1 cellular context compared by ENCODE assay signal in genomic region chr20:35307666-35308653, GRCh38.
TF ChIP-seq lines count a peak whose summit lies in the region.

No MANE protein-coding gene starts in this region.

TF ChIP-seq in HEK293, 187 proteins besides CTCF, POLR2A, EP300 and RAD21 (continued from another document):
- no peak for TF ChIP-seq ZNF157 (tag by site-specific recombination; IDR thresholded peaks at IDR 0.05)
- no peak for TF ChIP-seq ZNF664 (tag by site-specific recombination; IDR thresholded peaks at IDR 0.05)
- TF ChIP-seq SCRT2 (tag by site-specific recombination; IDR thresholded peaks at IDR 0.05) = 0 out of 2 replicates have a peak, but pooled peaks have one; percentile 17
- no peak for TF ChIP-seq ZNF843 (tag by site-specific recombination; IDR thresholded peaks at IDR 0.05)
- TF ChIP-seq ZFP69B (tag by site-specific recombination; IDR thresholded peaks at IDR 0.05) = no peak
- TF ChIP-seq ZNF335 (tag by site-specific recombination; conservative IDR thresholded peaks at IDR 0.05) = peak; percentile 18; the same call in 1 of the 2 replicates
- TF ChIP-seq ZFP37 (tag by site-specific recombination; IDR thresholded peaks at IDR 0.05) = no peak
- TF ChIP-seq, protein P1, sequence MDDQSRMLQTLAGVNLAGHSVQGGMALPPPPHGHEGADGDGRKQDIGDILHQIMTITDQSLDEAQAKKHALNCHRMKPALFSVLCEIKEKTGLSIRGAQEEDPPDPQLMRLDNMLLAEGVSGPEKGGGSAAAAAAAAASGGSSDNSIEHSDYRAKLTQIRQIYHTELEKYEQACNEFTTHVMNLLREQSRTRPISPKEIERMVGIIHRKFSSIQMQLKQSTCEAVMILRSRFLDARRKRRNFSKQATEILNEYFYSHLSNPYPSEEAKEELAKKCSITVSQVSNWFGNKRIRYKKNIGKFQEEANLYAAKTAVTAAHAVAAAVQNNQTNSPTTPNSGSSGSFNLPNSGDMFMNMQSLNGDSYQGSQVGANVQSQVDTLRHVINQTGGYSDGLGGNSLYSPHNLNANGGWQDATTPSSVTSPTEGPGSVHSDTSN (CRISPR knock-in tag; IDR thresholded peaks at IDR 0.05) = no peak
- TF ChIP-seq KLF9 (tag by site-specific recombination; IDR thresholded peaks at IDR 0.05; ENCODE audit: low read depth) = no peak
- TF ChIP-seq, protein P2, sequence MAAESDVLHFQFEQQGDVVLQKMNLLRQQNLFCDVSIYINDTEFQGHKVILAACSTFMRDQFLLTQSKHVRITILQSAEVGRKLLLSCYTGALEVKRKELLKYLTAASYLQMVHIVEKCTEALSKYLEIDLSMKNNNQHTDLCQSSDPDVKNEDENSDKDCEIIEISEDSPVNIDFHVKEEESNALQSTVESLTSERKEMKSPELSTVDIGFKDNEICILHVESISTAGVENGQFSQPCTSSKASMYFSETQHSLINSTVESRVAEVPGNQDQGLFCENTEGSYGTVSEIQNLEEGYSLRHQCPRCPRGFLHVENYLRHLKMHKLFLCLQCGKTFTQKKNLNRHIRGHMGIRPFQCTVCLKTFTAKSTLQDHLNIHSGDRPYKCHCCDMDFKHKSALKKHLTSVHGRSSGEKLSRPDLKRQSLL (tag by site-specific recombination; IDR thresholded peaks at IDR 0.05) = no peak
- TF ChIP-seq, protein P3, sequence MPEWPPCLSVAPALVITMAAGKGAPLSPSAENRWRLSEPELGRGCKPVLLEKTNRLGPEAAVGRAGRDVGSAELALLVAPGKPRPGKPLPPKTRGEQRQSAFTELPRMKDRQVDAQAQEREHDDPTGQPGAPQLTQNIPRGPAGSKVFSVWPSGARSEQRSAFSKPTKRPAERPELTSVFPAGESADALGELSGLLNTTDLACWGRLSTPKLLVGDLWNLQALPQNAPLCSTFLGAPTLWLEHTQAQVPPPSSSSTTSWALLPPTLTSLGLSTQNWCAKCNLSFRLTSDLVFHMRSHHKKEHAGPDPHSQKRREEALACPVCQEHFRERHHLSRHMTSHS (tag by site-specific recombination; IDR thresholded peaks at IDR 0.05) = no peak
- no peak for TF ChIP-seq ZNF585B (tag by site-specific recombination; IDR thresholded peaks at IDR 0.05)
- TF ChIP-seq ZNF146 (tag by site-specific recombination; IDR thresholded peaks at IDR 0.05) = no peak
- TF ChIP-seq ZBTB10 (tag by site-specific recombination; IDR thresholded peaks at IDR 0.05) = no peak
